ENCODE assay signal across 19 cellular contexts in the genomic region with DNA sequence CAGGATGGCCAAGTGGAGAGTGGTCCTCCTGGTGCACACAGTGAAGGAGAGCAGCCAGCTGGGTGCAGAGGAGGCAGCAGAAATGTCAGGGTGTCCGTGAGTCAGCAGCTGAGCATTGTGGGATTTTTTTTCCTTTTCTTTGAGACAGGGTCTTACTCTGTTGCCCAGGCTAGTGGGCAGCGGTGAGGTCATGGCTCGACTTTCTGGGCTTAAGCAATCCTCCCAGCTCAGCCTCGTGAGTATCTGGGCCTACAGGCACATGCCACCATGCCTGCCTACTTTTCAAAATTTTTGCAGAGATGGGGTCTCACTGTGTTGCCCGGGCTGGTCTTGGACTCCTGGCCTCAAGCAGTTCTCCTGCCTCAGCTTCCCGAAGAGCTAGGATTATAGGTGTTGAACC. TPM values are rescaled to one million over a fixed set of nuclear protein-coding genes. Genes with fewer than 3 reads are reported as not detected.
A peak's percentile ranks its signal among the peaks of the same experiment; 100 is the strongest.
DNase-seq lines count a peak whose midpoint lies in the region; ATAC-seq and TF ChIP-seq lines count a peak whose summit lies in the region.
"Had no signal": no experiment of that assay in that cellular context is flagged by ENCODE, and none has a peak within 500 bp of the region (broad histone marks: within the 10 kb centered on the region; RNA-seq: fewer than 3 reads in every experiment).

No MANE protein-coding gene starts in this region.

- peak overlapping the region; percentile 8 for H3K27ac Mint-ChIP-seq in activated CD8-positive, alpha-beta T cell treated with anti-CD3 and anti-CD28 coated beads for 36 hours
- H3K27ac Mint-ChIP-seq in activated CD8-positive, alpha-beta T cell treated with anti-CD3 and anti-CD28 coated beads, Interleukin-2, amount 10 ng/mL, durations not matched to agents 7 days and 5 days = no peak overlapping the region
- H3K27ac Mint-ChIP-seq in activated T-helper 17 cell treated with anti-CD3 and anti-CD28 coated beads, Interleukin-2, amount 50 U/mL, for 72 hours = no peak overlapping the region
- peak overlapping the region; percentile 83 for H3K27ac Mint-ChIP-seq in stimulated activated effector memory CD8-positive, alpha-beta T cell treated with anti-CD3 and anti-CD28 coated beads, Interleukin-12 subunit alpha, Interleukin-12 subunit beta, amount 100 ng/mL, for 72 hours
- H3K27ac Mint-ChIP-seq: T-cell had no signal

- peaks cover 10% of the 10 kb centered on the region for H3K4me1 ChIP-seq in HEK293 (ENCODE audit: control insufficient read depth, insufficient read depth, low read length)

- H3K36me3 ChIP-seq in HEK293 (ENCODE audit: control insufficient read depth in 2 of 2, insufficient read depth in 1 of 2, low read length in 2 of 2) = no peaks in the 10 kb centered on the region

- no peaks in the 10 kb centered on the region for H3K27me3 Mint-ChIP-seq in activated CD8-positive, alpha-beta T cell treated with anti-CD3 and anti-CD28 coated beads for 36 hours
- no peaks in the 10 kb centered on the region for H3K27me3 Mint-ChIP-seq in activated CD8-positive, alpha-beta T cell treated with anti-CD3 and anti-CD28 coated beads, Interleukin-2, amount 10 ng/mL, durations not matched to agents 7 days and 5 days (ENCODE audit: low read depth)
- H3K27me3 Mint-ChIP-seq in activated T-helper 17 cell treated with anti-CD3 and anti-CD28 coated beads, Interleukin-2, amount 50 U/mL, for 72 hours = no peaks in the 10 kb centered on the region
- H3K27me3 Mint-ChIP-seq: T-cell had no signal

- intact Hi-C loops in activated CD8-positive, alpha-beta T cell treated with anti-CD3 and anti-CD28 coated beads for 36 hours (cut with micrococcal nuclease) = no loop called here

- no peaks in the 10 kb centered on the region for H3K9me3 ChIP-seq in HEK293 (ENCODE audit: control insufficient read depth, insufficient read depth, low read depth, low read length)

- no peak for TF ChIP-seq CTCF in activated CD8-positive, alpha-beta T cell treated with anti-CD3 and anti-CD28 coated beads for 36 hours (IDR thresholded peaks at IDR 0.05)
- no peak for TF ChIP-seq CTCF in HEK293 (tag by site-specific recombination; IDR thresholded peaks at IDR 0.05)

- CTCF ChIA-PET in activated CD8-positive, alpha-beta T cell treated with anti-CD3 and anti-CD28 coated beads for 36 hours (lab: Charles Lee) = no interaction called here
- CTCF ChIA-PET in activated CD8-positive, alpha-beta T cell treated with anti-CD3 and anti-CD28 coated beads, Interleukin-2, amount 10 ng/mL, durations not matched to agents 7 days and 5 days (lab: Charles Lee) = no interaction called here
- CTCF ChIA-PET in HEK293 (lab: Yijun Ruan, JAX) = no interaction called here

- peaks cover 9% of the 10 kb centered on the region for H3K36me3 Mint-ChIP-seq in activated CD8-positive, alpha-beta T cell treated with anti-CD3 and anti-CD28 coated beads for 36 hours (ENCODE audit: low read depth)
- H3K36me3 Mint-ChIP-seq in activated CD8-positive, alpha-beta T cell treated with anti-CD3 and anti-CD28 coated beads, Interleukin-2, amount 10 ng/mL, durations not matched to agents 7 days and 5 days (ENCODE audit: low read depth) = peaks cover 2% of the 10 kb centered on the region
- H3K36me3 Mint-ChIP-seq in activated T-helper 17 cell treated with anti-CD3 and anti-CD28 coated beads, Interleukin-2, amount 50 U/mL, for 72 hours (ENCODE audit: low read depth) = peaks cover 14% of the 10 kb centered on the region
- no peaks in the 10 kb centered on the region for H3K36me3 Mint-ChIP-seq in stimulated activated effector memory CD8-positive, alpha-beta T cell treated with anti-CD3 and anti-CD28 coated beads, Interleukin-12 subunit alpha, Interleukin-12 subunit beta, amount 100 ng/mL, for 72 hours

- no peak overlapping the region for H3K4me3 ChIP-seq in HEK293 (ENCODE audit: low read depth, low read length)
- H3K4me3 ChIP-seq: PC-9 had no signal

- POLR2A ChIA-PET in activated CD8-positive, alpha-beta T cell treated with anti-CD3 and anti-CD28 coated beads for 36 hours (lab: Charles Lee) = interaction anchor here (1.2 to 1.5 kb wide), 2 partner anchors 11 to 394 kb away, joined by 3 read pairs; no protein-coding TSS in a partner anchor
- POLR2A ChIA-PET in activated CD8-positive, alpha-beta T cell treated with anti-CD3 and anti-CD28 coated beads, Interleukin-2, amount 10 ng/mL, durations not matched to agents 7 days and 5 days (lab: Charles Lee) = no interaction called here
- POLR2A ChIA-PET in HEK293 (lab: Yijun Ruan, JAX) = no interaction called here

- no peaks in the 10 kb centered on the region for H3K9me3 Mint-ChIP-seq in activated CD8-positive, alpha-beta T cell treated with anti-CD3 and anti-CD28 coated beads for 36 hours
- no peaks in the 10 kb centered on the region for H3K9me3 Mint-ChIP-seq in activated CD8-positive, alpha-beta T cell treated with anti-CD3 and anti-CD28 coated beads, Interleukin-2, amount 10 ng/mL, durations not matched to agents 7 days and 5 days (ENCODE audit: insufficient read depth)
- H3K9me3 Mint-ChIP-seq in activated T-helper 17 cell treated with anti-CD3 and anti-CD28 coated beads, Interleukin-2, amount 50 U/mL, for 72 hours = no peaks in the 10 kb centered on the region
- no peaks in the 10 kb centered on the region for H3K9me3 Mint-ChIP-seq in stimulated activated effector memory CD8-positive, alpha-beta T cell treated with anti-CD3 and anti-CD28 coated beads, Interleukin-12 subunit alpha, Interleukin-12 subunit beta, amount 100 ng/mL, for 72 hours
- H3K9me3 Mint-ChIP-seq: CD14-positive monocyte, T-cell had no signal

- ATAC-seq in activated CD8-positive, alpha-beta T cell treated with anti-CD3 and anti-CD28 coated beads for 36 hours = no peak
- ATAC-seq in activated CD8-positive, alpha-beta T cell treated with anti-CD3 and anti-CD28 coated beads, Interleukin-2, amount 10 ng/mL, durations not matched to agents 7 days and 5 days = no peak
- ATAC-seq in activated T-helper 17 cell treated with anti-CD3 and anti-CD28 coated beads, Interleukin-2, amount 50 U/mL, for 72 hours (replicated peaks) = no peak
- ATAC-seq in stimulated activated effector memory CD8-positive, alpha-beta T cell treated with anti-CD3 and anti-CD28 coated beads, Interleukin-12 subunit alpha, Interleukin-12 subunit beta, amount 100 ng/mL, for 72 hours = no peak
- ATAC-seq in GM21526 (IDR thresholded peaks at IDR 0.05; ENCODE audit: low FRiP score, unreplicated experiment) = no peak
- ATAC-seq: SK-N-SH treated with all-trans-retinoic acid at 6 μM for 48 hours, T-cell had no signal

- no peak overlapping the region for H3K27ac ChIP-seq in HEK293 (ENCODE audit: extremely low read depth, low read depth, low read length)
- H3K27ac ChIP-seq: 22Rv1, PC-9 had no signal

- H3K4me1 Mint-ChIP-seq in activated CD8-positive, alpha-beta T cell treated with anti-CD3 and anti-CD28 coated beads for 36 hours (ENCODE audit: low read depth) = peaks cover 88% of the 10 kb centered on the region
- peaks cover 14% of the 10 kb centered on the region for H3K4me1 Mint-ChIP-seq in activated CD8-positive, alpha-beta T cell treated with anti-CD3 and anti-CD28 coated beads, Interleukin-2, amount 10 ng/mL, durations not matched to agents 7 days and 5 days (ENCODE audit: low read depth)
- H3K4me1 Mint-ChIP-seq in activated T-helper 17 cell treated with anti-CD3 and anti-CD28 coated beads, Interleukin-2, amount 50 U/mL, for 72 hours = peaks cover 69% of the 10 kb centered on the region
- H3K4me1 Mint-ChIP-seq in stimulated activated effector memory CD8-positive, alpha-beta T cell treated with anti-CD3 and anti-CD28 coated beads, Interleukin-12 subunit alpha, Interleukin-12 subunit beta, amount 100 ng/mL, for 72 hours = peaks cover 84% of the 10 kb centered on the region

- DNase-seq in activated CD8-positive, alpha-beta T cell treated with anti-CD3 and anti-CD28 coated beads for 36 hours = no peak
- DNase-seq in activated CD8-positive, alpha-beta T cell treated with anti-CD3 and anti-CD28 coated beads, Interleukin-2, amount 10 ng/mL, durations not matched to agents 7 days and 5 days = no peak
- no peak for DNase-seq in stimulated activated effector memory CD8-positive, alpha-beta T cell treated with anti-CD3 and anti-CD28 coated beads, Interleukin-12 subunit alpha, Interleukin-12 subunit beta, amount 100 ng/mL, for 72 hours (ENCODE audit: low spot score in 2 of 2)
- DNase-seq in SK-N-DZ (ENCODE audit: low spot score) = no peak
- no peak for DNase-seq in amniotic stem cell (lab: John Stamatoyannopoulos, UW)
- DNase-seq: MM.1S, NCI-H1048, NCI-H446, NCI-H526 treated with DMSO at 0.1 percent for 48 hours, PC-9, RPMI8226, SIG-M5, T-cell had no signal

- no peak overlapping the region for H3K4me3 Mint-ChIP-seq in activated CD8-positive, alpha-beta T cell treated with anti-CD3 and anti-CD28 coated beads for 36 hours
- H3K4me3 Mint-ChIP-seq in activated CD8-positive, alpha-beta T cell treated with anti-CD3 and anti-CD28 coated beads, Interleukin-2, amount 10 ng/mL, durations not matched to agents 7 days and 5 days = no peak overlapping the region
- H3K4me3 Mint-ChIP-seq in activated T-helper 17 cell treated with anti-CD3 and anti-CD28 coated beads, Interleukin-2, amount 50 U/mL, for 72 hours = peak overlapping the region; percentile 19
- no peak overlapping the region for H3K4me3 Mint-ChIP-seq in stimulated activated effector memory CD8-positive, alpha-beta T cell treated with anti-CD3 and anti-CD28 coated beads, Interleukin-12 subunit alpha, Interleukin-12 subunit beta, amount 100 ng/mL, for 72 hours
- H3K4me3 Mint-ChIP-seq: CD14-positive monocyte had no signal

TF ChIP-seq in HEK293, 187 proteins besides CTCF, POLR2A, EP300 and RAD21:
- no peak for TF ChIP-seq ZNF423 (tag by site-specific recombination; IDR thresholded peaks at IDR 0.05)
- peak; percentile 84 for TF ChIP-seq ZNF121 (tag by site-specific recombination; IDR thresholded peaks at IDR 0.05)

RNA-seq across cellular contexts. Expression of a gene that starts 16.0 kb away (rescaled TPM):
- total RNA-seq in activated CD8-positive, alpha-beta T cell treated with anti-CD3 and anti-CD28 coated beads for 36 hours = 10 to 100 TPM; 36.9 to 38.9 TPM
- 10 to 100 TPM; 60.9 to 62.4 TPM for total RNA-seq in activated CD8-positive, alpha-beta T cell treated with anti-CD3 and anti-CD28 coated beads, Interleukin-2, amount 10 ng/mL, durations not matched to agents 7 days and 5 days
- 10 to 100 TPM; 66.7 to 67.3 TPM for total RNA-seq in activated T-helper 17 cell treated with anti-CD3 and anti-CD28 coated beads, Interleukin-2, amount 50 U/mL, for 72 hours
- 20.0 and 22.4 TPM in 2 replicates for polyA plus RNA-seq in SK-N-DZ (2014; cell fraction: cytosol; rRNA removed)
- 19.8 and 26.1 TPM in 2 replicates for polyA plus RNA-seq in SK-N-DZ (2014; cell fraction: nucleus; rRNA removed)

Comparison
In these comparisons a context has a peak if more than half of its experiments do, and no peak if none do; other contexts are left out.
1. H3K27ac Mint-ChIP-seq: peak in activated CD8-positive, alpha-beta T cell treated with anti-CD3 and anti-CD28 coated beads for 36 hours (single experiment) and stimulated activated effector memory CD8-positive, alpha-beta T cell treated with anti-CD3 and anti-CD28 coated beads, Interleukin-12 subunit alpha, Interleukin-12 subunit beta, amount 100 ng/mL, for 72 hours (single experiment); none in activated CD8-positive, alpha-beta T cell treated with anti-CD3 and anti-CD28 coated beads, Interleukin-2, amount 10 ng/mL, durations not matched to agents 7 days and 5 days (single experiment) and activated T-helper 17 cell treated with anti-CD3 and anti-CD28 coated beads, Interleukin-2, amount 50 U/mL, for 72 hours (single experiment).